Comparison of ENCODE assay signal across 2 cellular contexts in the genomic region with DNA sequence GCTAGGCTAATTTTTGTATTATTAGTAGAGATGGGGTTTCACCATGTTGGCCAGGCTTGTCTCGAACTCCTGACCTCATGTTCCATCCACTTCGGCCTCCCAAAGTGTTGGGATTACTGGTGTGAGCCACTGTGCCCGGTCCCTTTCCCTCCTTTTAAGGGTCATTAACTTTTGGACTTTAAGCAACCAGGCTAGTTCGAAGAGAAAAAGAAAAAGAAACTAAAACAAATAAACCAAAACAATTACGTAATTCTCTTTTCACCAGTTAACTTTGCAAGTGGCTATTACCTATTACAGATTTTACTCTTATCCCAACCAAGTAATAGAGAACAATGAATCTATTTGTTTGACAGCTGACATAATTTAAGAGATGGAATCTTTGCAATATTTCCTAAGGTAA.
TF ChIP-seq lines count a peak whose summit lies in the region.

No MANE protein-coding gene starts in this region.

TF ChIP-seq in GM12878, 131 proteins besides CTCF, POLR2A, EP300 and RAD21 (continued from another document):
- TF ChIP-seq BRCA1 (IDR thresholded peaks at IDR 0.05; ENCODE audit: low read depth, low read length), result no peak
- TF ChIP-seq, protein P1, sequence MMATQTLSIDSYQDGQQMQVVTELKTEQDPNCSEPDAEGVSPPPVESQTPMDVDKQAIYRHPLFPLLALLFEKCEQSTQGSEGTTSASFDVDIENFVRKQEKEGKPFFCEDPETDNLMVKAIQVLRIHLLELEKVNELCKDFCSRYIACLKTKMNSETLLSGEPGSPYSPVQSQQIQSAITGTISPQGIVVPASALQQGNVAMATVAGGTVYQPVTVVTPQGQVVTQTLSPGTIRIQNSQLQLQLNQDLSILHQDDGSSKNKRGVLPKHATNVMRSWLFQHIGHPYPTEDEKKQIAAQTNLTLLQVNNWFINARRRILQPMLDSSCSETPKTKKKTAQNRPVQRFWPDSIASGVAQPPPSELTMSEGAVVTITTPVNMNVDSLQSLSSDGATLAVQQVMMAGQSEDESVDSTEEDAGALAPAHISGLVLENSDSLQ (IDR thresholded peaks at IDR 0.05), result no peak
- TF ChIP-seq ATF7 (IDR thresholded peaks at IDR 0.05; ENCODE audit: low read depth), result peak; percentile 52
- no peak for TF ChIP-seq PRDM15 (CRISPR knock-in tag; IDR thresholded peaks at IDR 0.05)

TF ChIP-seq in HepG2, 621 proteins besides CTCF, POLR2A, EP300 and RAD21 (continued from another document):
- no peak for TF ChIP-seq NKX3-1 (CRISPR knock-in tag; IDR thresholded peaks at IDR 0.05)
